8 cellular contexts compared by ENCODE assay signal in the genomic region with DNA sequence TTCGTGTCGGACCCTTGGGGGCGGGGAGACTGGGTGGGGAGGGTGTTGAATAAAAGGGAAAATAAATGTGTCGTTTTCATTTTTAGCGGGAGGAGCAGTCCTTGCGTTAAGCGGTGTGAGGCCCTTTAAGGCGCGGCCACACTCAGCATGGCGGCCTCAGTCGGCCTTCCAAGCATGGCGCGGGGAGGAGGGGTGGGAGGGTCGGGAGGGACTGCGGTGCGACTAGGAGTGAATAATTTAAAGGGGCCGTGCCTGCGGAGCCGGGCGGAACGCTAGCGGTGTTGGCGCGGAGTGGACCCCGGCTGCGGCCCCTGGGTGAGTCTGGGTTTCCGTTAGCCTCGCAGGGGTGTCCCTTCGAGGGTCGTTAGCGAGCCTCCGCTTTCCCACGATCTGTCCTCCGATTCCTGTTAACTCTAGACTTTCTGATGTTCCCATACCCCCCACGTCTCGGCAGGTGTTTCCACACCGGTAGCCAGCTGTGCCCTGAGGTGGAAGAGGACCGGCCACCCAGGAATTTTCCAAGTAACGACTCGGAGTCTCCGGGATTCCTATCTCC. TPM values are rescaled to one million over a fixed set of nuclear protein-coding genes. Genes with fewer than 3 reads are reported as not detected.
DNase-seq lines count a peak whose midpoint lies in the region; ATAC-seq and TF ChIP-seq lines count a peak whose summit lies in the region.

No MANE protein-coding gene starts in this region.

- H3K27me3 Mint-ChIP-seq in CD4-positive, alpha-beta T cell: no peaks in the 10 kb centered on the region

- intact Hi-C loops in CD4-positive, alpha-beta T cell (cut with DNase I, micrococcal nuclease): loop anchor here (1.0 to 10.0 kb wide), 7 partner anchors 12 to 1171 kb away; a partner anchor contains a TSS

- DNase-seq in CD4-positive, alpha-beta T cell: peak; percentile 73 to 86 (median 78)
- DNase-seq in NCI-H526 (lab: John Stamatoyannopoulos, UW) (peak; percentile 11 to 80), coronary artery (ENCODE audit: low spot score) (peak; percentile 90), left kidney (ENCODE audit: low read depth, low spot score) (peak; percentile 97), mesenteric fat pad (ENCODE audit: low spot score) (no peak)
- DNase-seq in activated CD4-positive, alpha-beta T cell treated with anti-CD3 and anti-CD28 coated beads, Interleukin-2, amount 50 U/mL, for 24 hours (ENCODE audit: low read depth in 1 of 2, low spot score in 1 of 2): peak; percentile 62 to 75
- DNase-seq in stimulated activated CD4-positive, alpha-beta T cell treated with anti-CD3 and anti-CD28 coated beads, Interleukin-1b, Interleukin-23, amount 100 ng/mL, for 4 hours (ENCODE audit: low read depth in 2 of 2): peak; percentile 74 to 75

- peak overlapping the region; percentile 87 for H3K27ac Mint-ChIP-seq in CD4-positive, alpha-beta T cell

- peak overlapping the region; percentile 90 for H3K4me3 ChIP-seq in coronary artery

- H3K27ac ChIP-seq in CD4-positive, alpha-beta T cell (ENCODE audit: low read depth, low read length): peak overlapping the region; percentile 67
- H3K27ac ChIP-seq in coronary artery: peak overlapping the region; percentile 97 to 98

- H3K4me3 Mint-ChIP-seq in CD4-positive, alpha-beta T cell: peak overlapping the region; percentile 98

- POLR2A ChIA-PET in CD4-positive, alpha-beta T cell (lab: Charles Lee): interaction anchor here (0.6 to 3.2 kb wide), 4 partner anchors 11 to 373 kb away, joined by 3 to 50 read pairs (median 4); a partner anchor contains a TSS

- peaks cover 29% of the 10 kb centered on the region for H3K4me1 Mint-ChIP-seq in CD4-positive, alpha-beta T cell (ENCODE audit: low read depth)

- H3K36me3 Mint-ChIP-seq in CD4-positive, alpha-beta T cell (ENCODE audit: low read depth): peaks cover 27% of the 10 kb centered on the region

- no peaks in the 10 kb centered on the region for H3K9me3 ChIP-seq in CD4-positive, alpha-beta T cell (ENCODE audit: control insufficient read depth, low read length)

- ATAC-seq in CD4-positive, alpha-beta T cell (ENCODE audit: poor library complexity): peak; percentile 59
- peak; percentile 39 for ATAC-seq in HG02763 (IDR thresholded peaks at IDR 0.05; ENCODE audit: unreplicated experiment)

- CTCF ChIA-PET in CD4-positive, alpha-beta T cell (lab: Charles Lee): interaction anchor here (1.1 to 2.1 kb wide), 3 partner anchors 11 to 396 kb away, joined by 3 to 10 read pairs (median 5); a partner anchor contains a TSS

- H3K27me3 ChIP-seq in CD4-positive, alpha-beta T cell (ENCODE audit: control insufficient read depth, insufficient read depth, low read length): no peaks in the 10 kb centered on the region

- no peak for TF ChIP-seq CTCF in CD4-positive, alpha-beta T cell (IDR thresholded peaks at IDR 0.05)
- no peak for TF ChIP-seq CTCF in coronary artery (IDR thresholded peaks at IDR 0.05)

- no peaks in the 10 kb centered on the region for H3K9me3 Mint-ChIP-seq in CD4-positive, alpha-beta T cell

RNA-seq across cellular contexts. Expression of a gene that starts 1.5 kb away (rescaled TPM):
- 10 to 100 TPM; 62.0 to 70.9 TPM for total RNA-seq in CD4-positive, alpha-beta T cell
- 84.8 TPM for total RNA-seq in mesenteric fat pad

RNA-seq across cellular contexts. Expression of a gene that starts 11.6 kb away (rescaled TPM):
- 1 to 10 TPM; 7.9 to 8.8 TPM for total RNA-seq in CD4-positive, alpha-beta T cell
- 55.5 TPM for total RNA-seq in mesenteric fat pad

RNA-seq across cellular contexts. Expression of a gene that starts 18.1 kb away (rescaled TPM):
- total RNA-seq in CD4-positive, alpha-beta T cell: 1 to 10 TPM; 5.1 to 5.2 TPM
- total RNA-seq in mesenteric fat pad: 59.1 TPM

RNA-seq across cellular contexts. Expression of a gene that starts 45.2 kb away (rescaled TPM):
- not detected for total RNA-seq in CD4-positive, alpha-beta T cell
- total RNA-seq in mesenteric fat pad: 3.5 TPM
